Comparison of ENCODE assay signal across 23 cellular contexts in the genomic region with DNA sequence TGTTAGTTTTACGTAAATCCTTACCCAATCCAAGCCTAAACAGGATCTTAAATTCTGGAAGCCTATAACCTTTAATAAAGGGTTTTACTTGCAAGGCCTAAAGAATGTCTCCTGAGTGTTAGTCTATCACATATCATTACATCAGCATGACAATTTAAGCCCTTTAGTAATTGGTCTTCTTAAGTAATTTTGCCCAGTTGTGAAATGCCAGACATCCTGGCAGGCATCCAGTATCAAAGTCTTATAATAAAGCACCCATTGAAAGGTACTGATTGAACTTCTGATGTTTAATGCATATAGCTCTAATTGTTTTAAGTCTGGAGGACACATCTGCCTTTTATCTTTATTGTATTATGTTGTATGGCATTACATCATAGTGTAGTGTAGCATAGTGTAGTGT.
DNase-seq lines count a peak whose midpoint lies in the region; TF ChIP-seq lines count a peak whose summit lies in the region.
"Had no signal": no experiment of that assay in that cellular context is flagged by ENCODE, and none has a peak within 500 bp of the region (broad histone marks: within the 10 kb centered on the region; RNA-seq: fewer than 3 reads in every experiment).

No MANE protein-coding gene starts in this region.

- DNase-seq in NCI-H1436 (lab: John Stamatoyannopoulos, UW) (peak; percentile 8), NCI-H1436 treated with DMSO at 0.1 percent for 48 hours (lab: John Stamatoyannopoulos, UW) (no peak), NCI-H82 (lab: John Stamatoyannopoulos, UW) (peak; percentile 69), epithelial cell of esophagus (ENCODE audit: low read depth) (peak; percentile 58), skeletal muscle cell (ENCODE audit: low read depth) (peak; percentile 16), NCI-H2227 treated with DMSO at 0.1 percent for 48 hours (lab: John Stamatoyannopoulos, UW) (no peak), LoVo (ENCODE audit: low spot score) (no peak), NOMO-1 treated with dmso at 0.1 percent for 144 hours (lab: John Stamatoyannopoulos, UW; ENCODE audit: unreplicated experiment) (no peak)
- DNase-seq: activated CD4-positive, alpha-beta memory T cell treated with anti-CD3 and anti-CD28 coated beads, Interleukin-2, amount 10 ng/mL, durations not matched to agents 7 days and 5 days; activated CD8-positive, alpha-beta memory T cell treated with anti-CD3 and anti-CD28 coated beads, Interleukin-2, amount 50 U/mL, for 4 hours; activated naive CD4-positive, alpha-beta T cell treated with anti-CD3 and anti-CD28 coated beads for 36 hours; body of pancreas; CD4-positive, CD25-positive, alpha-beta regulatory T cell; cerebellar nuclear complex; heart right ventricle; NCI-H2107; NCI-H510A; NK-92 treated with Interleukin-12 subunit alpha and Interleukin-12 subunit beta, amount 100 ng/mL, for 24 hours; right cardiac atrium; SHP77; stimulated activated CD8-positive, alpha-beta memory T cell treated with anti-CD3 and anti-CD28 coated beads, Interleukin-4, amount 100 ng/mL, for 48 hours; stimulated activated naive CD8-positive, alpha-beta T cell treated with anti-CD3 and anti-CD28 coated beads, Interleukin-15, amount 100 ng/mL, for 72 hours had no signal

- no peak for TF ChIP-seq CTCF in epithelial cell of esophagus (IDR thresholded peaks at IDR 0.05; ENCODE audit: insufficient read depth, low read depth, low read length, missing control alignments)

- H3K4me3 ChIP-seq in epithelial cell of esophagus (ENCODE audit: low read length) (no peak overlapping the region), skeletal muscle cell (ENCODE audit: low read depth, low read length) (no peak overlapping the region)
- H3K4me3 ChIP-seq: body of pancreas, heart right ventricle, thoracic aorta had no signal

Comparison
In these comparisons a context has a peak if more than half of its experiments do, and no peak if none do; other contexts are left out.
1. DNase-seq: peak in NCI-H1436 (single experiment), NCI-H82 (single experiment), epithelial cell of esophagus (single experiment) and skeletal muscle cell (single experiment); none in NCI-H1436 treated with DMSO at 0.1 percent for 48 hours (single experiment), NCI-H2227 treated with DMSO at 0.1 percent for 48 hours (single experiment), LoVo (single experiment) and NOMO-1 treated with dmso at 0.1 percent for 144 hours (single experiment).